3 cellular contexts compared by ENCODE assay signal in genomic region chr13:109747524-109747923, GRCh38.
TF ChIP-seq lines count a peak whose summit lies in the region.

No MANE protein-coding gene starts in this region.

TF ChIP-seq in SK-N-SH, 30 proteins besides CTCF, POLR2A, EP300 and RAD21:
- TF ChIP-seq FOXJ3 (CRISPR knock-in tag; IDR thresholded peaks at IDR 0.05), result no peak
- TF ChIP-seq CHD2 (IDR thresholded peaks at IDR 0.05; ENCODE audit: low read length, partially characterized antibody), result no peak
- no peak for TF ChIP-seq GATA2 (CRISPR knock-in tag; IDR thresholded peaks at IDR 0.05)
- TF ChIP-seq, protein P1, sequence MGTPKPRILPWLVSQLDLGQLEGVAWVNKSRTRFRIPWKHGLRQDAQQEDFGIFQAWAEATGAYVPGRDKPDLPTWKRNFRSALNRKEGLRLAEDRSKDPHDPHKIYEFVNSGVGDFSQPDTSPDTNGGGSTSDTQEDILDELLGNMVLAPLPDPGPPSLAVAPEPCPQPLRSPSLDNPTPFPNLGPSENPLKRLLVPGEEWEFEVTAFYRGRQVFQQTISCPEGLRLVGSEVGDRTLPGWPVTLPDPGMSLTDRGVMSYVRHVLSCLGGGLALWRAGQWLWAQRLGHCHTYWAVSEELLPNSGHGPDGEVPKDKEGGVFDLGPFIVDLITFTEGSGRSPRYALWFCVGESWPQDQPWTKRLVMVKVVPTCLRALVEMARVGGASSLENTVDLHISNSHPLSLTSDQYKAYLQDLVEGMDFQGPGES (IDR thresholded peaks at IDR 0.05; ENCODE audit: low read depth, low read length), result no peak
- TF ChIP-seq MEF2A (IDR thresholded peaks at IDR 0.05; ENCODE audit: borderline replicate concordance, low read depth), result no peak
- no peak for TF ChIP-seq TAF1 (IDR thresholded peaks at IDR 0.05; ENCODE audit: borderline replicate concordance, low read depth, low read length)

TF ChIP-seq in SK-N-SH treated with all-trans-retinoic acid at 6 μM for 48 hours, 23 proteins besides CTCF, POLR2A, EP300 and RAD21:
- TF ChIP-seq ZFP30 (CRISPR knock-in tag; IDR thresholded peaks at IDR 0.05) (no peak), TCF4 (CRISPR knock-in tag; IDR thresholded peaks at IDR 0.05; ENCODE audit: borderline replicate concordance) (no peak)

TF ChIP-seq in H1, 55 proteins besides CTCF, POLR2A, EP300 and RAD21:
- no peak for TF ChIP-seq TCF12 (IDR thresholded peaks at IDR 0.05; ENCODE audit: low read depth, low read length)
- no peak for TF ChIP-seq KDM1A (IDR thresholded peaks at IDR 0.05; ENCODE audit: borderline replicate concordance, low read length)
